In the genomic region with DNA sequence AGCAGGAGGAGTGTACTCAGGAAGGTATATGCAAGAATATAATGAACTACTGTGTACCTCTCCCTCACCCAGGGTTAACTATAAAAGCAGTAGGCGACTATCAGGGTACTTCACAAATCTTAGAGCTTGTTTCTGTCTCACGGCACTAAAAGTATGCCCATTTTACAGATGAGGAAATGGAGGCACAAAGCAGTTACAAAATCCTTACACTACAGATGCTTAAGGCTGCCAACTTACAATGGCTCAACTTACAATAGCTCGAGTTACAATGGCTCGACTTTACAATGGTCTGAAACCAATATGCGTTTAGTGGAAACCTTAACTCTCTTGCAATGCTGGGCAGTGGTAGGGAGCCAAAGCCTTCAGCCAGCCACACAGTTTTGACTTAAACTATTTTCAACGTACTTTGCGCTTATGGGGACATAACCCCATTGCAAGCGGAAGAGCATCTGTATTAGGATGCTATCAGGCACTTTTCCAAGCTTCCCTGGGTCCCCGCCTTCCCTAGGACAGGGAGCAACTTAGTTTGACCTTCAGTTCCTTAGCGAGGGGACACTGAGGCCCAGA, we compare ENCODE assay signal across 1 cellular context.
TF ChIP-seq lines count a peak whose summit lies in the region.

No MANE protein-coding gene starts in this region.

TF ChIP-seq in WTC11, 78 proteins besides CTCF, POLR2A, EP300 and RAD21 (continued from another document):
- TF ChIP-seq, protein P1, sequence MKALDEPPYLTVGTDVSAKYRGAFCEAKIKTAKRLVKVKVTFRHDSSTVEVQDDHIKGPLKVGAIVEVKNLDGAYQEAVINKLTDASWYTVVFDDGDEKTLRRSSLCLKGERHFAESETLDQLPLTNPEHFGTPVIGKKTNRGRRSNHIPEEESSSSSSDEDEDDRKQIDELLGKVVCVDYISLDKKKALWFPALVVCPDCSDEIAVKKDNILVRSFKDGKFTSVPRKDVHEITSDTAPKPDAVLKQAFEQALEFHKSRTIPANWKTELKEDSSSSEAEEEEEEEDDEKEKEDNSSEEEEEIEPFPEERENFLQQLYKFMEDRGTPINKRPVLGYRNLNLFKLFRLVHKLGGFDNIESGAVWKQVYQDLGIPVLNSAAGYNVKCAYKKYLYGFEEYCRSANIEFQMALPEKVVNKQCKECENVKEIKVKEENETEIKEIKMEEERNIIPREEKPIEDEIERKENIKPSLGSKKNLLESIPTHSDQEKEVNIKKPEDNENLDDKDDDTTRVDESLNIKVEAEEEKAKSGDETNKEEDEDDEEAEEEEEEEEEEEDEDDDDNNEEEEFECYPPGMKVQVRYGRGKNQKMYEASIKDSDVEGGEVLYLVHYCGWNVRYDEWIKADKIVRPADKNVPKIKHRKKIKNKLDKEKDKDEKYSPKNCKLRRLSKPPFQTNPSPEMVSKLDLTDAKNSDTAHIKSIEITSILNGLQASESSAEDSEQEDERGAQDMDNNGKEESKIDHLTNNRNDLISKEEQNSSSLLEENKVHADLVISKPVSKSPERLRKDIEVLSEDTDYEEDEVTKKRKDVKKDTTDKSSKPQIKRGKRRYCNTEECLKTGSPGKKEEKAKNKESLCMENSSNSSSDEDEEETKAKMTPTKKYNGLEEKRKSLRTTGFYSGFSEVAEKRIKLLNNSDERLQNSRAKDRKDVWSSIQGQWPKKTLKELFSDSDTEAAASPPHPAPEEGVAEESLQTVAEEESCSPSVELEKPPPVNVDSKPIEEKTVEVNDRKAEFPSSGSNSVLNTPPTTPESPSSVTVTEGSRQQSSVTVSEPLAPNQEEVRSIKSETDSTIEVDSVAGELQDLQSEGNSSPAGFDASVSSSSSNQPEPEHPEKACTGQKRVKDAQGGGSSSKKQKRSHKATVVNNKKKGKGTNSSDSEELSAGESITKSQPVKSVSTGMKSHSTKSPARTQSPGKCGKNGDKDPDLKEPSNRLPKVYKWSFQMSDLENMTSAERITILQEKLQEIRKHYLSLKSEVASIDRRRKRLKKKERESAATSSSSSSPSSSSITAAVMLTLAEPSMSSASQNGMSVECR (CRISPR knock-in tag; IDR thresholded peaks at IDR 0.05; ENCODE audit: borderline replicate concordance): no peak
- TF ChIP-seq, protein P2, sequence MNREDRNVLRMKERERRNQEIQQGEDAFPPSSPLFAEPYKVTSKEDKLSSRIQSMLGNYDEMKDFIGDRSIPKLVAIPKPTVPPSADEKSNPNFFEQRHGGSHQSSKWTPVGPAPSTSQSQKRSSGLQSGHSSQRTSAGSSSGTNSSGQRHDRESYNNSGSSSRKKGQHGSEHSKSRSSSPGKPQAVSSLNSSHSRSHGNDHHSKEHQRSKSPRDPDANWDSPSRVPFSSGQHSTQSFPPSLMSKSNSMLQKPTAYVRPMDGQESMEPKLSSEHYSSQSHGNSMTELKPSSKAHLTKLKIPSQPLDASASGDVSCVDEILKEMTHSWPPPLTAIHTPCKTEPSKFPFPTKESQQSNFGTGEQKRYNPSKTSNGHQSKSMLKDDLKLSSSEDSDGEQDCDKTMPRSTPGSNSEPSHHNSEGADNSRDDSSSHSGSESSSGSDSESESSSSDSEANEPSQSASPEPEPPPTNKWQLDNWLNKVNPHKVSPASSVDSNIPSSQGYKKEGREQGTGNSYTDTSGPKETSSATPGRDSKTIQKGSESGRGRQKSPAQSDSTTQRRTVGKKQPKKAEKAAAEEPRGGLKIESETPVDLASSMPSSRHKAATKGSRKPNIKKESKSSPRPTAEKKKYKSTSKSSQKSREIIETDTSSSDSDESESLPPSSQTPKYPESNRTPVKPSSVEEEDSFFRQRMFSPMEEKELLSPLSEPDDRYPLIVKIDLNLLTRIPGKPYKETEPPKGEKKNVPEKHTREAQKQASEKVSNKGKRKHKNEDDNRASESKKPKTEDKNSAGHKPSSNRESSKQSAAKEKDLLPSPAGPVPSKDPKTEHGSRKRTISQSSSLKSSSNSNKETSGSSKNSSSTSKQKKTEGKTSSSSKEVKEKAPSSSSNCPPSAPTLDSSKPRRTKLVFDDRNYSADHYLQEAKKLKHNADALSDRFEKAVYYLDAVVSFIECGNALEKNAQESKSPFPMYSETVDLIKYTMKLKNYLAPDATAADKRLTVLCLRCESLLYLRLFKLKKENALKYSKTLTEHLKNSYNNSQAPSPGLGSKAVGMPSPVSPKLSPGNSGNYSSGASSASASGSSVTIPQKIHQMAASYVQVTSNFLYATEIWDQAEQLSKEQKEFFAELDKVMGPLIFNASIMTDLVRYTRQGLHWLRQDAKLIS (CRISPR knock-in tag; IDR thresholded peaks at IDR 0.05; ENCODE audit: borderline replicate concordance): no peak
